ENCODE assay signal across 21 cellular contexts in the genomic region with DNA sequence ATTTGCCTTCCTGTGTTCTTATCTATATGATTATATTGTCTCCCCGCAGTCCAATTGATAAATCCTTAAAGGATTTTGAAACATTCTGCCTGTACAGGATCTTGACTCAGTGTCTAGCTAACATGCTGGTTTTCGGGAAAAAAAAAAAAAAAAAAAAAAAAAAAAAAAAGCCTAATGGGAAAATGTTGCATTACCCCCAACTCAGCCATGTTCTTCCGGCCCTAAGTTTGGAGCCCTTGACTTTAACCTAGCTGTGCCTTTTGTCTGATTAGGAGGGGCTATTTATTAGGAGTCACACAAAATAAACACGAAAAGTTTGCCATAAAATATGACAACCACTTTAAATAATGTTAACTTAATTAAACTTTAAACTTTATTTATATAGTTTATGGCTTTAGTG.
DNase-seq lines count a peak whose midpoint lies in the region; FAIRE-seq and TF ChIP-seq lines count a peak whose summit lies in the region.
"Had no signal": no experiment of that assay in that cellular context is flagged by ENCODE, and none has a peak within 500 bp of the region (broad histone marks: within the 10 kb centered on the region; RNA-seq: fewer than 3 reads in every experiment).

No MANE protein-coding gene starts in this region.

- H3K4me1 ChIP-seq in osteoblast (ENCODE audit: insufficient read depth, low read length) = peaks cover 34% of the 10 kb centered on the region
- H3K4me1 ChIP-seq: BE2C, Caco-2 had no signal

- TF ChIP-seq CTCF in brain microvascular endothelial cell (IDR thresholded peaks at IDR 0.05; ENCODE audit: low read depth, low read length, missing control alignments) (no peak), osteoblast (IDR thresholded peaks at IDR 0.05; ENCODE audit: extremely low read depth, low read depth, low read length) (no peak)

- no peaks in the 10 kb centered on the region for H4K20me1 ChIP-seq in osteoblast (ENCODE audit: insufficient read depth, low read length)

- no peak for FAIRE-seq in RCC 7860 (lab: Jason Lieb, UNC)
- FAIRE-seq: GM12878, GM19239, HepG2 had no signal

- H3K4me3 ChIP-seq in brain microvascular endothelial cell (ENCODE audit: low read depth, low read length) = no peak overlapping the region
- no peak overlapping the region for H3K4me3 ChIP-seq in osteoblast (ENCODE audit: insufficient read depth, low read length)
- H3K4me3 ChIP-seq: GM12878, PC-9 had no signal

- H3K27ac ChIP-seq in brain microvascular endothelial cell = peak overlapping the region; percentile 71
- peak overlapping the region; percentile 64 for H3K27ac ChIP-seq in osteoblast (ENCODE audit: low read depth, low read length)
- H3K27ac ChIP-seq: 22Rv1, PC-9 had no signal

- in situ Hi-C loops in brain microvascular endothelial cell (cut with HindIII; ENCODE audit: low pct_ligation_motif_present, low sequenced_read_pairs) = no loop called here

- H3K79me2 ChIP-seq in osteoblast (ENCODE audit: insufficient read depth, low read length) = no peaks in the 10 kb centered on the region

- no peaks in the 10 kb centered on the region for H3K9me3 ChIP-seq in osteoblast (ENCODE audit: low read depth, low read length)
- H3K9me3 ChIP-seq: BE2C, Caco-2 had no signal

- H3K36me3 ChIP-seq in brain microvascular endothelial cell (replicated peaks) = no peaks in the 10 kb centered on the region
- no peaks in the 10 kb centered on the region for H3K36me3 ChIP-seq in osteoblast (ENCODE audit: insufficient read depth, low read length)
- H3K36me3 ChIP-seq: BE2C had no signal

- no peak overlapping the region for H2AFZ ChIP-seq in osteoblast (ENCODE audit: low read length)
- H2AFZ ChIP-seq: PC-9 had no signal

- H3K27me3 ChIP-seq in brain microvascular endothelial cell (replicated peaks) (no peaks in the 10 kb centered on the region), osteoblast (ENCODE audit: insufficient read depth, low read length) (no peaks in the 10 kb centered on the region)

- no peak overlapping the region for H3K4me2 ChIP-seq in osteoblast (ENCODE audit: insufficient read depth, low read length)
- H3K4me2 ChIP-seq: PC-9 had no signal

- peak; percentile 50 for DNase-seq in DMS 273 (lab: John Stamatoyannopoulos, UW; ENCODE audit: unreplicated experiment)
- DNase-seq in DMS 273 treated with DMSO at 0.1 percent for 48 hours (lab: John Stamatoyannopoulos, UW) = no peak
- DNase-seq in brain microvascular endothelial cell = no peak
- DNase-seq in osteoblast (ENCODE audit: insufficient read length, low spot score, missing footprints) = no peak
- no peak for DNase-seq in NCI-H2171 (lab: John Stamatoyannopoulos, UW)
- no peak for DNase-seq in RCC 7860 (ENCODE audit: low spot score)
- no peak for DNase-seq in putamen (ENCODE audit: low spot score)
- no peak for DNase-seq in GDM1 (lab: John Stamatoyannopoulos, UW)
- DNase-seq: BE2C; Caco-2; CD4-positive, CD25-positive, alpha-beta regulatory T cell; GOT3; NCI-H1048; NCI-H1436; NCI-H1930; NCI-H526; PC-9 had no signal
